ENCODE assay signal across 1 cellular context in genomic region chr3:190701096-190701532, GRCh38.
A peak's percentile ranks its signal among the peaks of the same experiment; 100 is the strongest.
TF ChIP-seq lines count a peak whose summit lies in the region.

No MANE protein-coding gene starts in this region.

TF ChIP-seq in HepG2, 621 proteins besides CTCF, POLR2A, EP300 and RAD21 (continued from another document and continues in another):
- TF ChIP-seq AHDC1 (CRISPR knock-in tag; IDR thresholded peaks at IDR 0.05; ENCODE audit: borderline replicate concordance) (peak; percentile 79; the same call in 1 of the 2 replicates), USF2 (IDR thresholded peaks at IDR 0.05; ENCODE audit: low read depth, low read length) (no peak), USF2 (CRISPR knock-in tag; IDR thresholded peaks at IDR 0.05; ENCODE audit: borderline replicate concordance) (no peak), GTF2F1 (IDR thresholded peaks at IDR 0.05; ENCODE audit: low read length) (no peak), AHR (CRISPR knock-in tag; IDR thresholded peaks at IDR 0.05) (no peak), KLF9 (CRISPR knock-in tag; IDR thresholded peaks at IDR 0.05; ENCODE audit: low read depth) (no peak), YEATS4 (CRISPR knock-in tag; IDR thresholded peaks at IDR 0.05; ENCODE audit: borderline replicate concordance) (peak; percentile 24; the same call in 1 of the 2 replicates), HBP1 (CRISPR knock-in tag; IDR thresholded peaks at IDR 0.05; ENCODE audit: low read depth) (no peak), ZNF709 (CRISPR knock-in tag; IDR thresholded peaks at IDR 0.05) (no peak), ZNF350 (CRISPR knock-in tag; IDR thresholded peaks at IDR 0.05; ENCODE audit: borderline replicate concordance, low read depth) (no peak), UBTF (CRISPR knock-in tag; IDR thresholded peaks at IDR 0.05) (no peak), ZSCAN25 (CRISPR knock-in tag; IDR thresholded peaks at IDR 0.05) (no peak), ONECUT2 (CRISPR knock-in tag; IDR thresholded peaks at IDR 0.05) (no peak), ZNF615 (CRISPR knock-in tag; IDR thresholded peaks at IDR 0.05; ENCODE audit: borderline replicate concordance) (no peak), PRDM10 (CRISPR knock-in tag; IDR thresholded peaks at IDR 0.05; ENCODE audit: low read depth) (no peak), ZBTB25 (CRISPR knock-in tag; IDR thresholded peaks at IDR 0.05) (no peak), NR2F2 (IDR thresholded peaks at IDR 0.05; ENCODE audit: borderline replicate concordance, low read depth) (peak; percentile 52; the same call in 1 of the 2 replicates), ZBTB38 (CRISPR knock-in tag; IDR thresholded peaks at IDR 0.05) (no peak), ZC3H13 (CRISPR knock-in tag; IDR thresholded peaks at IDR 0.05) (no peak), SUZ12 (IDR thresholded peaks at IDR 0.05; ENCODE audit: low read depth, low read length) (no peak), KIAA2018 (CRISPR knock-in tag; IDR thresholded peaks at IDR 0.05; ENCODE audit: borderline replicate concordance) (no peak), ZNF136 (CRISPR knock-in tag; IDR thresholded peaks at IDR 0.05; ENCODE audit: low read depth) (no peak), CC2D1A (CRISPR knock-in tag; IDR thresholded peaks at IDR 0.05) (no peak), SAP130 (CRISPR knock-in tag; IDR thresholded peaks at IDR 0.05; ENCODE audit: low read depth) (no peak), ZNF326 (CRISPR knock-in tag; IDR thresholded peaks at IDR 0.05; ENCODE audit: borderline replicate concordance) (no peak), JDP2 (CRISPR knock-in tag; IDR thresholded peaks at IDR 0.05; ENCODE audit: borderline replicate concordance) (no peak), ELF3 (CRISPR knock-in tag; IDR thresholded peaks at IDR 0.05) (peak; percentile 60)
